In genomic region chr3:167734498-167735232, GRCh38 we compare ENCODE assay signal across 8 cellular contexts.
A peak's percentile ranks its signal among the peaks of the same experiment; 100 is the strongest.
DNase-seq lines count a peak whose midpoint lies in the region; ATAC-seq lines count a peak whose summit lies in the region.

PDCD10 (minus strand) TSS chr3:167734892; CDS start chr3:167720157, 14,735 bp downstream.

- DNase-seq in CD1c-positive myeloid dendritic cell (ENCODE audit: extremely low spot score) = peak; percentile 99
- peak; percentile 98 for DNase-seq in NCI-H748 (lab: John Stamatoyannopoulos, UW; ENCODE audit: unreplicated experiment)
- peak; percentile 96 for DNase-seq in activated CD4-positive, alpha-beta T cell treated with anti-CD3 and anti-CD28 coated beads, Interleukin-2, amount 50 U/mL, for 1 hour
- DNase-seq in dedifferentiated amniotic fluid mesenchymal stem cell (ENCODE audit: extremely low spot score) = peak; percentile 98
- peak; percentile 100 for DNase-seq in left kidney (ENCODE audit: low read depth, low spot score)
- peak; percentile 92 to 95 for DNase-seq in stimulated activated CD4-positive, alpha-beta T cell treated with anti-CD3 and anti-CD28 coated beads, Interleukin-2, amount 100 ng/mL, for 24 hours

- ATAC-seq in GM19395 (IDR thresholded peaks at IDR 0.05; ENCODE audit: unreplicated experiment) = peak; percentile 87
- ATAC-seq in HG03558 (IDR thresholded peaks at IDR 0.05; ENCODE audit: extremely low read depth, unreplicated experiment) = peak; percentile 82

Comparison
In these comparisons a context has a peak if more than half of its experiments do, and no peak if none do; other contexts are left out.
1. Peak in every context shown above with its lines: DNase-seq and ATAC-seq.